14 cellular contexts compared by ENCODE assay signal in genomic region chr3:132596816-132597433, GRCh38. TPM values are rescaled to one million over a fixed set of nuclear protein-coding genes. Genes with fewer than 3 reads are reported as not detected.
DNase-seq lines count a peak whose midpoint lies in the region; ATAC-seq and TF ChIP-seq lines count a peak whose summit lies in the region.
"Had no signal": no experiment of that assay in that cellular context is flagged by ENCODE, and none has a peak within 500 bp of the region (broad histone marks: within the 10 kb centered on the region; RNA-seq: fewer than 3 reads in every experiment).

Gene ACKR4, plus strand, starts transcription at chr3:132597270. Its CDS starts 3,128 bp downstream, at chr3:132600398.

- TF ChIP-seq CTCF in esophagus muscularis mucosa (IDR thresholded peaks at IDR 0.05) (no peak), mucosa of descending colon (IDR thresholded peaks at IDR 0.05) (no peak)

- intact Hi-C loops in esophagus muscularis mucosa (cut with DNase I) (no loop called here), mucosa of descending colon (cut with DNase I, micrococcal nuclease) (no loop called here)

- H3K9ac ChIP-seq in GM23248: peak within 1 kb of the TSS; percentile 73

- DNase-seq in ACHN: peak; percentile 41
- peak; percentile 60 for DNase-seq in GM23248
- no peak for DNase-seq in esophagus muscularis mucosa (ENCODE audit: extremely low spot score)
- no peak for DNase-seq in mucosa of descending colon
- no peak for DNase-seq in SK-N-DZ (ENCODE audit: low spot score)
- DNase-seq in NCI-H1092 (lab: John Stamatoyannopoulos, UW): no peak
- DNase-seq: activated CD4-positive, alpha-beta memory T cell treated with anti-CD3 and anti-CD28 coated beads, Interleukin-2, amount 10 ng/mL, durations not matched to agents 7 days and 5 days; foreskin melanocyte; islet precursor cell; NCI-H2171 had no signal

- H2AFZ ChIP-seq in GM23248: peak within 1 kb of the TSS; percentile 44

- H3K27ac ChIP-seq in GM23248 (peak within 1 kb of the TSS; percentile 37), esophagus muscularis mucosa (replicated peaks in 1 of 4) (no peak within 1 kb of the TSS)

- H3K27me3 ChIP-seq in GM23248 (replicated peaks; ENCODE audit: insufficient read depth) (no peaks in the 10 kb centered on the region), esophagus muscularis mucosa (no peaks in the 10 kb centered on the region)

- peak; percentile 78 for ATAC-seq in mucosa of descending colon
- ATAC-seq in GM18907 (IDR thresholded peaks at IDR 0.05; ENCODE audit: unreplicated experiment): no peak
- ATAC-seq in GM21526 (IDR thresholded peaks at IDR 0.05; ENCODE audit: low FRiP score, unreplicated experiment): no peak

- H3K4me3 ChIP-seq in GM23248: peak within 1 kb of the TSS; percentile 80
- peak within 1 kb of the TSS; percentile 6 to 19 (median 12) for H3K4me3 ChIP-seq in esophagus muscularis mucosa
- no peak within 1 kb of the TSS for H3K4me3 ChIP-seq in mucosa of descending colon

- no peaks in the 10 kb centered on the region for H4K20me1 ChIP-seq in GM23248 (ENCODE audit: insufficient read depth)

- peak within 1 kb of the TSS; percentile 95 for H3K4me2 ChIP-seq in GM23248 (ENCODE audit: unreplicated experiment)

- H3K36me3 ChIP-seq in GM23248 (ENCODE audit: low read depth): no peaks in the 10 kb centered on the region
- peaks cover 0 to 27% (median 14%) of the 10 kb centered on the region in 4 donors for H3K36me3 ChIP-seq in esophagus muscularis mucosa
- no peaks in the 10 kb centered on the region for H3K36me3 ChIP-seq in mucosa of descending colon (ENCODE audit: low read depth)

- peaks cover 51% of the 10 kb centered on the region for H3F3A ChIP-seq in GM23248 (ENCODE audit: insufficient read depth)

- 3 to 8% methylated on average over 2 of the region's 2 CpGs for WGBS in GM23248 (ENCODE audit: low coverage in 1 of 2, low lambda C conversion rate in 2 of 2, missing lambda C conversion rate in 2 of 2), 2 experiments
- 49% methylated on average over 2 of the region's 2 CpGs for WGBS in esophagus muscularis mucosa

- no peaks in the 10 kb centered on the region for H3K9me2 ChIP-seq in GM23248 (ENCODE audit: insufficient read depth)

- in situ Hi-C loops in ACHN (cut with HindIII; ENCODE audit: low pct_ligation_motif_present, low pct_unique_long_range_greater_than_20kb, low sequenced_read_pairs) (no loop called here), GM23248 (cut with MboI) (no loop called here)

- no peak for TF ChIP-seq EP300 in esophagus muscularis mucosa (IDR thresholded peaks at IDR 0.05)

- no peaks in the 10 kb centered on the region for H3K9me3 ChIP-seq in GM23248 (ENCODE audit: low read depth)
- no peaks in the 10 kb centered on the region for H3K9me3 ChIP-seq in esophagus muscularis mucosa
- no peaks in the 10 kb centered on the region for H3K9me3 ChIP-seq in mucosa of descending colon

- no peak for TF ChIP-seq POLR2A in esophagus muscularis mucosa (IDR thresholded peaks at IDR 0.05; ENCODE audit: low read depth)

- H3K4me1 ChIP-seq in GM23248 (ENCODE audit: insufficient read depth): peaks cover 52% of the 10 kb centered on the region
- peaks cover 0 to 12% (median 0%) of the 10 kb centered on the region in 4 donors for H3K4me1 ChIP-seq in esophagus muscularis mucosa
- H3K4me1 ChIP-seq in mucosa of descending colon (ENCODE audit: low read depth): no peaks in the 10 kb centered on the region

- peaks cover 13% of the 10 kb centered on the region for H3K79me2 ChIP-seq in GM23248 (ENCODE audit: insufficient read depth)

RNA-seq across cellular contexts. Expression of gene ACKR4, which starts in this region (rescaled TPM):
- 25.0 and 25.2 TPM in 2 replicates for total RNA-seq in GM23248 (2014; rRNA removed; shearing (Covaris generic))
- polyA plus RNA-seq in GM23248 (2016; fragmentation: Nextera tagmentation; extraction: Ambion mirVana): 13.4 and 14.8 TPM in 2 replicates
- total RNA-seq in esophagus muscularis mucosa (1 to 10 TPM in 1 of 4 donors, under 1 TPM in 3; 0.42 to 2.2 (median 0.84) TPM), mucosa of descending colon (1 to 10 TPM in 2 of 3 donors, under 1 TPM in 1; 0.90 to 3.3 (median 2.2) TPM)
- polyA plus RNA-seq in SK-N-DZ (2014; cell fraction: cytosol; rRNA removed): not detected in 2 replicates
- polyA plus RNA-seq in SK-N-DZ (2014; cell fraction: nucleus; rRNA removed): 0.08 TPM in 1 of 2 replicates, not detected in the other
- total RNA-seq: activated CD4-positive, alpha-beta memory T cell treated with anti-CD3 and anti-CD28 coated beads, Interleukin-2, amount 10 ng/mL, durations not matched to agents 7 days and 5 days; chondrocyte had no signal
- polyA plus RNA-seq: neural cell had no signal

Comparison
In these comparisons a context has a peak if more than half of its experiments do, and no peak if none do; other contexts are left out.
1. DNase-seq: peak in ACHN (single experiment) and GM23248 (single experiment); none in esophagus muscularis mucosa (single experiment), mucosa of descending colon (0 of 3), SK-N-DZ (single experiment) and NCI-H1092 (single experiment).